1 cellular context compared by ENCODE assay signal in genomic region chr11:86122773-86123172, GRCh38.
TF ChIP-seq lines count a peak whose summit lies in the region.

No MANE protein-coding gene starts in this region.

TF ChIP-seq in H1, 55 proteins besides CTCF, POLR2A, EP300 and RAD21 (continued from another document):
- TF ChIP-seq ATF2 (IDR thresholded peaks at IDR 0.05; ENCODE audit: low read length) (no peak), CHD7 (IDR thresholded peaks at IDR 0.05; ENCODE audit: insufficient replicate concordance, low read length) (no peak), ASH2L (IDR thresholded peaks at IDR 0.05; ENCODE audit: low read length) (no peak), POLR2AphosphoS5 (IDR thresholded peaks at IDR 0.05; ENCODE audit: low read depth, low read length) (no peak), SP1 (IDR thresholded peaks at IDR 0.05; ENCODE audit: low read depth, low read length) (no peak), KDM4A (IDR thresholded peaks at IDR 0.05; ENCODE audit: low read depth, low read length, severe bottlenecking) (no peak), MAFK (IDR thresholded peaks at IDR 0.05; ENCODE audit: low read depth, low read length) (no peak), BCL11A (IDR thresholded peaks at IDR 0.05; ENCODE audit: low read depth in 2 of 2, low read length in 2 of 2) (no peak), SIX5 (IDR thresholded peaks at IDR 0.05; ENCODE audit: low read depth, low read length) (no peak), MAX (IDR thresholded peaks at IDR 0.05) (no peak), RFX5 (IDR thresholded peaks at IDR 0.05; ENCODE audit: borderline replicate concordance, low read depth, low read length) (no peak), ATF3 (IDR thresholded peaks at IDR 0.05; ENCODE audit: insufficient read depth, low read depth, low read length) (no peak), TBP (IDR thresholded peaks at IDR 0.05; ENCODE audit: low read depth, low read length) (no peak), KDM5A (IDR thresholded peaks at IDR 0.05; ENCODE audit: low read length) (no peak)
TF ChIP-seq in H1: peak in this region for 0.
